Comparison of ENCODE assay signal across 27 cellular contexts in the genomic region with DNA sequence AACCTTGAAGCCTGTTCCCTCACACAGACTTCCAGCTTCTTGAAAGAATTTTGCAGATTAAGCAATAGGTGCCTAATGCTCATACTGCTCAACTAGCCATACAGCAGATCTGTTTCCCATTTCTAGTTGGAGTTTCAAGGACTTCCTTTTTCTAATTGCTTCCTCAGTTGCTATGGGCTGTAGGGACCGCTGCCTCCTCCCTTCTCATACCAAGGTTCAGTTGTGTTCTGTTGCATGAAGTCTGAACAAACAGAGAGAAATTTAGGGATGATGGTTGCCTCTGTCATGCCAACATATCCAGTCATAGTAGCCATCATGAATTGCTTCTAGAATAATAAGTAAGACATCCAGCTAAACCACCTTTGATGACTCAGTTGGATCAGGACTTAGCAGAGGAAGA. TPM values are rescaled to one million over a fixed set of nuclear protein-coding genes. Genes with fewer than 3 reads are reported as not detected.
DNase-seq lines count a peak whose midpoint lies in the region; TF ChIP-seq lines count a peak whose summit lies in the region.
"Had no signal": no experiment of that assay in that cellular context is flagged by ENCODE, and none has a peak within 500 bp of the region (broad histone marks: within the 10 kb centered on the region; RNA-seq: fewer than 3 reads in every experiment).

No MANE protein-coding gene starts in this region.

- H3K27me3 ChIP-seq in adipocyte (replicated peaks; ENCODE audit: control insufficient read depth, insufficient read depth, low read length): no peaks in the 10 kb centered on the region
- H3K27me3 ChIP-seq in BE2C: peaks cover 33% of the 10 kb centered on the region
- H3K27me3 ChIP-seq: colonic mucosa, esophagus muscularis mucosa, SJCRH30 had no signal

- POLR2A ChIA-PET in AG04449 (lab: Yijun Ruan, JAX): interaction anchor here (1.0 kb wide), 1 partner anchor 252 kb away, joined by 3 read pairs; no protein-coding TSS in a partner anchor

- H3K36me3 ChIP-seq in adipocyte (ENCODE audit: control insufficient read depth, insufficient read depth, low read length, severe bottlenecking): no peaks in the 10 kb centered on the region
- no peaks in the 10 kb centered on the region for H3K36me3 ChIP-seq in BE2C
- H3K36me3 ChIP-seq: colonic mucosa, esophagus muscularis mucosa, right lobe of liver, SJCRH30, transverse colon had no signal

- no peaks in the 10 kb centered on the region for H3K9me3 ChIP-seq in adipocyte (ENCODE audit: control insufficient read depth, low read length)
- H3K9me3 ChIP-seq in BE2C: no peaks in the 10 kb centered on the region
- H3K9me3 ChIP-seq: colonic mucosa, esophagus muscularis mucosa, right lobe of liver, SJCRH30, transverse colon had no signal

- TF ChIP-seq CTCF in AG04449 (IDR thresholded peaks at IDR 0.05; ENCODE audit: insufficient read depth, low read length, missing control alignments) (no peak), BE2C (IDR thresholded peaks at IDR 0.05; ENCODE audit: low read depth, low read length) (no peak)

- H3K4me3 ChIP-seq in AG04449 (ENCODE audit: low read depth, low read length) (no peak overlapping the region), adipocyte (ENCODE audit: low read length) (no peak overlapping the region), BE2C (ENCODE audit: low read depth, low read length) (no peak overlapping the region)
- H3K4me3 ChIP-seq: colonic mucosa, esophagus muscularis mucosa, lung, right lobe of liver, SJCRH30, transverse colon had no signal

- CTCF ChIA-PET in AG04449 (lab: Yijun Ruan, JAX): interaction anchor here (0.6 to 24.4 kb wide), 8 partner anchors 9 to 284 kb away, joined by 3 to 569 read pairs (median 22); no protein-coding TSS in a partner anchor

- peaks cover 39% of the 10 kb centered on the region for H3K4me1 ChIP-seq in adipocyte (ENCODE audit: control insufficient read depth, insufficient read depth, low read length)
- no peaks in the 10 kb centered on the region for H3K4me1 ChIP-seq in BE2C
- H3K4me1 ChIP-seq: colonic mucosa, right lobe of liver, SJCRH30, transverse colon had no signal

- DNase-seq in AG04449 (ENCODE audit: low read depth, low spot score): peak; percentile 14
- DNase-seq in M059J (ENCODE audit: low read depth): peak; percentile 25
- peak; percentile 79 for DNase-seq in adipocyte (ENCODE audit: low read depth)
- peak; percentile 21 for DNase-seq in fibroblast of gingiva (ENCODE audit: low read depth)
- no peak for DNase-seq in BE2C
- no peak for DNase-seq in NCI-H526 (lab: John Stamatoyannopoulos, UW)
- DNase-seq in activated CD4-positive, alpha-beta T cell treated with anti-CD3 and anti-CD28 coated beads for 1 hour: no peak
- no peak for DNase-seq in activated CD4-positive, alpha-beta T cell treated with anti-CD3 and anti-CD28 coated beads for 48 hours
- DNase-seq: activated CD4-positive, CD25-positive, alpha-beta regulatory T cell treated with anti-CD3 and anti-CD28 coated beads, Interleukin-2, amount 50 U/mL, for 72 hours; activated CD8-positive, alpha-beta T cell treated with anti-CD3 and anti-CD28 coated beads, Interleukin-2, amount 10 ng/mL, durations not matched to agents 7 days and 5 days; activated effector memory CD4-positive, alpha-beta T cell treated with Interleukin-2 at 50 U/mL for 16 hours; activated naive CD8-positive, alpha-beta T cell treated with anti-CD3 and anti-CD28 coated beads for 36 hours; activated T-cell treated with anti-CD3 and anti-CD28 coated beads for 4 hours; colonic mucosa; NCI-H1436; right lobe of liver; SJCRH30; stimulated activated CD4-positive, alpha-beta T cell treated with anti-CD3 and anti-CD28 coated beads, Interleukin-12 subunit alpha, Interleukin-12 subunit beta, amount 100 ng/mL, for 4 hours; stimulated activated CD4-positive, alpha-beta T cell treated with anti-CD3 and anti-CD28 coated beads, Interleukin-4, amount 100 ng/mL, for 4 hours; stimulated activated naive CD4-positive, alpha-beta T cell treated with Interleukin-2 at 50 U/mL for 16 hours; transverse colon had no signal

- peak overlapping the region; percentile 55 for H3K9ac ChIP-seq in adipocyte (ENCODE audit: low read length)

RNA-seq across cellular contexts. Expression of a gene that starts 6.8 kb away (rescaled TPM):
- 0.25 and 0.62 TPM in 2 replicates for total RNA-seq in M059J (2014; rRNA removed; shearing (Covaris generic))
- polyA plus RNA-seq in BE2C (2012; ENCODE audit: insufficient read depth, insufficient read length, low read depth): not detected
- total RNA-seq: activated CD8-positive, alpha-beta T cell treated with anti-CD3 and anti-CD28 coated beads, Interleukin-2, amount 10 ng/mL, durations not matched to agents 7 days and 5 days; activated naive CD8-positive, alpha-beta T cell treated with anti-CD3 and anti-CD28 coated beads for 36 hours; HepG2; NCI-H460; SJCRH30; T-helper 1 cell treated with Interleukin-12 subunit alpha and Interleukin-12 subunit beta and Interleukin-4 antibody, amounts not matched to agents 30 ng/mL and 1 ng/mL, for 36 hours had no signal
- polyA plus RNA-seq: HepG2, keratinocyte had no signal

Comparison
In these comparisons a context has a peak if more than half of its experiments do, and no peak if none do; other contexts are left out.
1. DNase-seq: peak in AG04449 (single experiment), M059J (single experiment), adipocyte (single experiment) and fibroblast of gingiva (single experiment); none in BE2C (single experiment), NCI-H526 (0 of 2), activated CD4-positive, alpha-beta T cell treated with anti-CD3 and anti-CD28 coated beads for 1 hour (single experiment) and activated CD4-positive, alpha-beta T cell treated with anti-CD3 and anti-CD28 coated beads for 48 hours (single experiment).